10 cellular contexts compared by ENCODE assay signal in the genomic region with DNA sequence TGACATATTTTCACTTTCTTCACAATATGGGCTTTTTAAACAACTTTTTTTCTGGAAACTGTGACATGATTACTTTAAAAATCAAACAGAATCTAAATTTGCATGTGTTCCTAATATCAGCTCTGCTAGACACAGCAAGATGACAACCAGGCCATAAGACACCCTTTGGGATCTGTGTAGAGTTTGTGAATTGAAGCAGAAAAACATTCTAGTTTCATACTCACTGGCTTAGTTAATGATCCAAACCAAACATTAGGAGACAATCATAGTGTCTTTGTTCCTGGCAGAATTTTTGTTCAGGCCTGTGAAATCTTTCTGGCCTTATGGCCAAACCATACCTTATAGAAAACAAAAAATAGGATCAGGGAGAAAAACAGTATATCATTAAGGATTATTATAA.
DNase-seq lines count a peak whose midpoint lies in the region; ATAC-seq lines count a peak whose summit lies in the region.
"Had no signal": no experiment of that assay in that cellular context is flagged by ENCODE, and none has a peak within 500 bp of the region (broad histone marks: within the 10 kb centered on the region; RNA-seq: fewer than 3 reads in every experiment).

No MANE protein-coding gene starts in this region.

- no peaks in the 10 kb centered on the region for H3K27me3 ChIP-seq in H7 (ENCODE audit: control insufficient read depth, insufficient read depth, low read length)

- H3K36me3 ChIP-seq in H7 (replicated peaks; ENCODE audit: control insufficient read depth, insufficient read depth, low read length): no peaks in the 10 kb centered on the region
- H3K36me3 ChIP-seq: left ventricle myocardium inferior had no signal

- no peak overlapping the region for H3K4me3 ChIP-seq in H7 (ENCODE audit: insufficient read depth, low read depth, low read length)
- H3K4me3 ChIP-seq: left ventricle myocardium inferior had no signal

- peak; percentile 13 for DNase-seq in left kidney (ENCODE audit: low read depth, low spot score)
- DNase-seq in HUDEP-2 (lab: John Stamatoyannopoulos, UW; ENCODE audit: unreplicated experiment in 76 of 76): no peak
- no peak for DNase-seq in NCI-H1417 treated with DMSO at 0.1 percent for 48 hours (lab: John Stamatoyannopoulos, UW)
- no peak for DNase-seq in H7
- DNase-seq in T-helper 2 cell: no peak
- DNase-seq: left ventricle myocardium inferior, NCI-H1092 treated with DMSO at 0.1 percent for 48 hours had no signal

- peak; percentile 51 for ATAC-seq in GM18519 (IDR thresholded peaks at IDR 0.05; ENCODE audit: low FRiP score, unreplicated experiment)
- peak; percentile 71 for ATAC-seq in GM21619 (IDR thresholded peaks at IDR 0.05; ENCODE audit: unreplicated experiment)
- peak; percentile 79 for ATAC-seq in HG03342 (IDR thresholded peaks at IDR 0.05; ENCODE audit: unreplicated experiment)
